In genomic region chr1:46603481-46603857, GRCh38 we compare ENCODE assay signal across 8 cellular contexts. TPM values are rescaled to one million over a fixed set of nuclear protein-coding genes. Genes with fewer than 3 reads are reported as not detected.
A peak's percentile ranks its signal among the peaks of the same experiment; 100 is the strongest.
DNase-seq lines count a peak whose midpoint lies in the region; ATAC-seq and TF ChIP-seq lines count a peak whose summit lies in the region.

No MANE protein-coding gene starts in this region.

- no peaks in the 10 kb centered on the region for H4K20me1 ChIP-seq in smooth muscle cell (ENCODE audit: low read depth)

- no peaks in the 10 kb centered on the region for H3K27me3 ChIP-seq in right atrium auricular region
- H3K27me3 ChIP-seq in smooth muscle cell (ENCODE audit: low read depth), result no peaks in the 10 kb centered on the region

- ATAC-seq in WTC11 (no peak), GM18502 (IDR thresholded peaks at IDR 0.05; ENCODE audit: poor library complexity, unreplicated experiment) (no peak)

- POLR2A ChIA-PET in WTC11 (lab: Charles Lee), result interaction anchor here (1.0 to 2.0 kb wide), 2 partner anchors 13 to 36 kb away, joined by 4 to 13 read pairs; partner anchors contain the start of gene MOB3C

- WGBS in smooth muscle cell (ENCODE audit: low lambda C conversion rate), result 6% methylated on average over 2 of the region's 2 CpGs

- peak overlapping the region; percentile 80 to 85 for H3K4me3 ChIP-seq in right atrium auricular region
- H3K4me3 ChIP-seq in smooth muscle cell, result peak overlapping the region; percentile 87

- no peaks in the 10 kb centered on the region for H3F3A ChIP-seq in smooth muscle cell (ENCODE audit: low read depth)

- H3K27ac ChIP-seq in right atrium auricular region (peak overlapping the region; percentile 82 to 86), smooth muscle cell (ENCODE audit: low read depth) (no peak overlapping the region)

- TF ChIP-seq CTCF in WTC11 (IDR thresholded peaks at IDR 0.05) (no peak), right atrium auricular region (IDR thresholded peaks at IDR 0.05) (no peak), smooth muscle cell (IDR thresholded peaks at IDR 0.05; ENCODE audit: borderline replicate concordance, insufficient read depth, poor library complexity, severe bottlenecking) (no peak)

- H3K27ac Mint-ChIP-seq in WTC11, result peak overlapping the region; percentile 75

- peaks cover 5% of the 10 kb centered on the region for H3K36me3 ChIP-seq in right atrium auricular region
- no peaks in the 10 kb centered on the region for H3K36me3 ChIP-seq in smooth muscle cell (ENCODE audit: low read depth)

- H3K27me3 Mint-ChIP-seq in WTC11 (ENCODE audit: low read depth), result no peaks in the 10 kb centered on the region

- peaks cover 7% of the 10 kb centered on the region for H3K79me2 ChIP-seq in smooth muscle cell (ENCODE audit: low read depth)

- H3K4me1 Mint-ChIP-seq in WTC11, result peaks cover 21% of the 10 kb centered on the region

- DNase-seq in DMS79 treated with DMSO at 0.1 percent for 48 hours (lab: John Stamatoyannopoulos, UW) (peak; percentile 46), DMS79 (lab: John Stamatoyannopoulos, UW) (no peak), WTC11 (ENCODE audit: low spot score) (no peak), right atrium auricular region (ENCODE audit: low spot score) (no peak), smooth muscle cell (lab: John Stamatoyannopoulos, UW; ENCODE audit: unreplicated experiment) (no peak), NCI-H524 (lab: John Stamatoyannopoulos, UW) (no peak), NCI-H2081 treated with DMSO at 0.1 percent for 48 hours (lab: John Stamatoyannopoulos, UW) (no peak)

- H3K4me1 ChIP-seq in right atrium auricular region (peaks cover 0 to 63% of the 10 kb centered on the region in 2 donors), smooth muscle cell (ENCODE audit: low read depth) (peaks cover 5% of the 10 kb centered on the region)

- no peaks in the 10 kb centered on the region for H3K9me3 ChIP-seq in right atrium auricular region
- H3K9me3 ChIP-seq in smooth muscle cell (replicated peaks; ENCODE audit: low read depth), result no peaks in the 10 kb centered on the region

- H3K9me3 Mint-ChIP-seq in WTC11, result no peaks in the 10 kb centered on the region

- H2AFZ ChIP-seq in smooth muscle cell (ENCODE audit: low read depth), result peak overlapping the region; percentile 85

- CTCF ChIA-PET in WTC11 (lab: Charles Lee), result interaction anchor here (0.6 to 4.5 kb wide), 37 partner anchors 9 to 1055 kb away, joined by 3 to 42 read pairs (median 6); partner anchors contain the start of genes ATPAF1, DMBX1, KNCN and MOB3C

- peak overlapping the region; percentile 94 for H3K4me2 ChIP-seq in smooth muscle cell

- H3K9ac ChIP-seq in smooth muscle cell (ENCODE audit: low read depth), result peak overlapping the region; percentile 71

- H3K4me3 Mint-ChIP-seq in WTC11, result peak overlapping the region; percentile 89

- H3K36me3 Mint-ChIP-seq in WTC11, result 0 out of 2 replicates have a peak, but pooled peaks cover 3% of the 10 kb centered on the region

TF ChIP-seq in WTC11, 78 proteins besides CTCF, POLR2A, EP300 and RAD21 (continues in another document):
- TF ChIP-seq USF2 (CRISPR knock-in tag; IDR thresholded peaks at IDR 0.05) (no peak), ATF3 (CRISPR knock-in tag; conservative IDR thresholded peaks at IDR 0.05) (no peak), KAT7 (CRISPR knock-in tag; IDR thresholded peaks at IDR 0.05; ENCODE audit: borderline replicate concordance) (no peak), NR3C1 (CRISPR knock-in tag; conservative IDR thresholded peaks at IDR 0.05; ENCODE audit: low read depth) (no peak), CDX4 (CRISPR knock-in tag; IDR thresholded peaks at IDR 0.05; ENCODE audit: borderline replicate concordance) (no peak), ATF6 (CRISPR knock-in tag; IDR thresholded peaks at IDR 0.05) (no peak), ZNF263 (CRISPR knock-in tag; IDR thresholded peaks at IDR 0.05; ENCODE audit: low read depth) (no peak), TEAD4 (CRISPR knock-in tag; IDR thresholded peaks at IDR 0.05) (no peak), ESRRA (CRISPR knock-in tag; IDR thresholded peaks at IDR 0.05; ENCODE audit: borderline replicate concordance) (no peak), SOX15 (CRISPR knock-in tag; IDR thresholded peaks at IDR 0.05) (no peak), USF1 (CRISPR knock-in tag; IDR thresholded peaks at IDR 0.05) (no peak), FOXK1 (CRISPR knock-in tag; IDR thresholded peaks at IDR 0.05) (no peak), HMGA2 (CRISPR knock-in tag; IDR thresholded peaks at IDR 0.05) (no peak), OVOL2 (CRISPR knock-in tag; IDR thresholded peaks at IDR 0.05; ENCODE audit: borderline replicate concordance) (no peak)

RNA-seq across cellular contexts. Expression of gene MKNK1, which starts 0.6 kb away (rescaled TPM):
- total RNA-seq in WTC11 (2021) (17.5 to 18.6 TPM (median 18.0 TPM) in 3 replicates), right atrium auricular region (10 to 100 TPM; 22.1 to 25.0 TPM), smooth muscle cell (17.9 and 18.7 TPM in 2 replicates)
- polyA plus RNA-seq in smooth muscle cell, result 11.7 and 17.2 TPM in 2 replicates

RNA-seq across cellular contexts. Expression of gene MOB3C, which starts 13.1 kb away (rescaled TPM):
- total RNA-seq in WTC11 (2021) (3.1 to 4.0 TPM (median 3.4 TPM) in 3 replicates), right atrium auricular region (10 to 100 TPM in 1 of 2 donors, 1 to 10 TPM in 1; 7.9 to 14.5 TPM), smooth muscle cell (5.3 and 9.3 TPM in 2 replicates)
- polyA plus RNA-seq in smooth muscle cell, result 5.5 and 8.8 TPM in 2 replicates

RNA-seq across cellular contexts. Expression of gene KNCN, which starts 52.0 kb away (rescaled TPM):
- total RNA-seq in WTC11 (2021) (not detected in 3 replicates), right atrium auricular region (not detected), smooth muscle cell (not detected in 2 replicates)
- polyA plus RNA-seq in smooth muscle cell, result not detected in 2 replicates
